In the genomic region with DNA sequence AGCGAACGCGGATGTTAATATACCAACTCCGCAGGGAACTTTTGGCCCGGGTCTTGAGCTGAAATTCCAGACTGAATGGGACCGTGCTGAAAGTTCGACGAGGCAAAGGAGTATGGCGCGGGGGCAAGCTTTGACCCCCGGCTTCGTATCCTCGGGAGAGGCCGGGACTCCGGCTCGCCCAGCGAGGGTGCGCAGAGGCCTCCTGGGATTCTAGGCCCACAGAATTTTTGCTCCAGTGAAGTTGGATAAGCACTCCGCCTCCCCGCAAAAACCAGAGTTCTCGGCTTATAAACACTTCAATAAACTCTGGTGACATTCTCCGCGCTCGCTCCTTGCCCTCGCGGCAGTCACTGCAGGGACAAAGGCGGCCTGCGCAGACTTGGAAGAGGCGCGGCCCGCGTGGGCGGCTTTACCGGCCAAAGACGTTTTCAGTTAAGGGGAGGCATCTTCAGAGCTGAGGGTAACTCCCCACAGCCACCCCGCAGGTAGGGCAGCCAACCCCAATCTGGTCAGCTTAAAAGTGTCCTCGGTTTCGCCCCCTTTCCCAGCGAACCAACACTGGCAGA, we compare ENCODE assay signal across 8 cellular contexts.
DNase-seq lines count a peak whose midpoint lies in the region; ATAC-seq and TF ChIP-seq lines count a peak whose summit lies in the region.

No MANE protein-coding gene starts in this region.

- no peaks in the 10 kb centered on the region for H3K9me3 ChIP-seq in cardiac muscle cell (ENCODE audit: low read depth)
- H3K9me3 ChIP-seq in vagina = no peaks in the 10 kb centered on the region

- H3K4me1 Mint-ChIP-seq in endothelial cell (ENCODE audit: unreplicated experiment) = peaks cover 52% of the 10 kb centered on the region
- H3K4me1 Mint-ChIP-seq in naive B cell = peaks cover 45 to 70% (median 66%) of the 10 kb centered on the region in 3 donors

- H3K36me3 Mint-ChIP-seq in endothelial cell (ENCODE audit: low read depth, unreplicated experiment) (peaks cover 4% of the 10 kb centered on the region), naive B cell (no peaks in the 10 kb centered on the region)

- H3K4me3 Mint-ChIP-seq in endothelial cell (ENCODE audit: unreplicated experiment) (peak overlapping the region; percentile 74), naive B cell (peak overlapping the region; percentile 90 to 97 (median 92))

- peak overlapping the region; percentile 68 for H3K4me3 ChIP-seq in cardiac muscle cell
- H3K4me3 ChIP-seq in vagina = peak overlapping the region; percentile 93 to 95

- H3K4me1 ChIP-seq in cardiac muscle cell (ENCODE audit: low read depth) (peaks cover 10% of the 10 kb centered on the region), vagina (peaks cover 37% of the 10 kb centered on the region)

- no peak overlapping the region for H3K27ac Mint-ChIP-seq in endothelial cell (ENCODE audit: unreplicated experiment)
- H3K27ac Mint-ChIP-seq in naive B cell = peak overlapping the region in 4 of 6 donors; percentile 62 to 98 (median 94)

- H3K36me3 ChIP-seq in cardiac muscle cell (no peaks in the 10 kb centered on the region), vagina (no peaks in the 10 kb centered on the region)

- H3K27me3 ChIP-seq in cardiac muscle cell (peaks cover 76% of the 10 kb centered on the region), vagina (peaks cover 7% of the 10 kb centered on the region)

- ATAC-seq in naive B cell (ENCODE audit: low read depth in 2 of 2) (no peak), GM19035 (IDR thresholded peaks at IDR 0.05; ENCODE audit: unreplicated experiment) (no peak), HG03039 (IDR thresholded peaks at IDR 0.05; ENCODE audit: unreplicated experiment) (no peak)

- H3K9me3 Mint-ChIP-seq in endothelial cell (ENCODE audit: unreplicated experiment) (no peaks in the 10 kb centered on the region), naive B cell (peaks cover 0 to 3% (median 0%) of the 10 kb centered on the region in 7 donors)

- H3K27ac ChIP-seq in cardiac muscle cell (no peak overlapping the region), vagina (peak overlapping the region; percentile 26)

- H3K27me3 Mint-ChIP-seq in endothelial cell (ENCODE audit: unreplicated experiment) = peaks cover 45% of the 10 kb centered on the region
- peaks cover 7 to 32% (median 29%) of the 10 kb centered on the region in 3 donors for H3K27me3 Mint-ChIP-seq in naive B cell

- intact Hi-C loops in cardiac septum (cut with DNase I) (loop anchor here (10.0 kb wide), 1 partner anchor 577 kb away; no protein-coding TSS in a partner anchor), vagina (cut with DNase I) (no loop called here)

- no peak for TF ChIP-seq POLR2A in vagina (IDR thresholded peaks at IDR 0.05)

- peak in 1 of 2 donors; percentile 49 for DNase-seq in cardiac muscle cell (ENCODE audit: low read depth in 1 of 2, low spot score in 1 of 2)
- no peak for DNase-seq in cardiac septum (ENCODE audit: low spot score)
- peak; percentile 35 for DNase-seq in endothelial cell (ENCODE audit: low spot score)
- DNase-seq in naive B cell = no peak
- DNase-seq in vagina (ENCODE audit: extremely low spot score in 2 of 2) = no peak
- no peak for DNase-seq in NOMO-1 treated with DMSO at 0.1 percent for 48 hours (lab: John Stamatoyannopoulos, UW; ENCODE audit: unreplicated experiment)

- TF ChIP-seq CTCF in cardiac muscle cell (IDR thresholded peaks at IDR 0.05; ENCODE audit: low read depth, low read length) = no peak
- TF ChIP-seq CTCF in endothelial cell (IDR thresholded peaks at IDR 0.05; ENCODE audit: unreplicated experiment) = no peak
- no peak for TF ChIP-seq CTCF in vagina (IDR thresholded peaks at IDR 0.05)
